Comparison of ENCODE assay signal across 10 cellular contexts in the genomic region with DNA sequence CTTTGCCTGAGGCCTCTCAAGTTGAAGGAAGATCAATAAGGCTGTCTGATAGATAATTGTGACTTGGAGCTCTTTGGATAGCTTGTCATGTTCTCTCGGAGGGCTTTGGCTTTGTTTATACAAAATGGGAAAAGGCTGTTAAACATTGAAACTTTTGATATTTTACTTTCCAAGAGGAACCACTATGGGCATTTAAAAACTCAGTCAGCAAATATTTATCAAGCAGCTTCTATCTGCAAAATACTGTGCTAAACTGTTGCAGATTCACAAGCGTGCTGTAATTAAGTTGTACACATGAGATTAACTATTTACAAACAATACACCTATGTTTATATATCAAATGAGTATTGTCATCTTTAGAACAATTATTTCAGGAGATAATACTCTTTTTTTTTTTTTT. TPM values are rescaled to one million over a fixed set of nuclear protein-coding genes. Genes with fewer than 3 reads are reported as not detected.
A peak's percentile ranks its signal among the peaks of the same experiment; 100 is the strongest.
DNase-seq lines count a peak whose midpoint lies in the region; ATAC-seq and TF ChIP-seq lines count a peak whose summit lies in the region.
"Had no signal": no experiment of that assay in that cellular context is flagged by ENCODE, and none has a peak within 500 bp of the region (broad histone marks: within the 10 kb centered on the region; RNA-seq: fewer than 3 reads in every experiment).

No MANE protein-coding gene starts in this region.

- H2BK12ac ChIP-seq in neuronal stem cell (ENCODE audit: low read length): no peak overlapping the region

- POLR2A ChIA-PET in MCF 10A (lab: Yijun Ruan, JAX): interaction anchor here (0.7 to 2.1 kb wide), 8 partner anchors 8 to 148 kb away, joined by 3 to 5 read pairs (median 4); no protein-coding TSS in a partner anchor

- H3K79me1 ChIP-seq in neuronal stem cell (ENCODE audit: low read depth, low read length): peaks cover 2% of the 10 kb centered on the region

- no peak overlapping the region for H2BK5ac ChIP-seq in neuronal stem cell (ENCODE audit: low read length)

- no peaks in the 10 kb centered on the region for H3K27me3 ChIP-seq in CD4-positive, CD25-positive, alpha-beta regulatory T cell (ENCODE audit: control insufficient read depth, insufficient read depth, low read length)
- H3K27me3 ChIP-seq in Loucy (ENCODE audit: insufficient read depth, low read length, poor library complexity, severe bottlenecking) (no peaks in the 10 kb centered on the region), neuronal stem cell (ENCODE audit: control insufficient read depth in 3 of 3, insufficient read depth in 3 of 3, low read depth in 1 of 3, low read length in 3 of 3) (no peaks in the 10 kb centered on the region), SJCRH30 (no peaks in the 10 kb centered on the region)

- no peak overlapping the region for H3K4ac ChIP-seq in neuronal stem cell (ENCODE audit: low read length)

- H3K9ac ChIP-seq in Loucy (ENCODE audit: low read depth, low read length, poor library complexity, severe bottlenecking) (peak overlapping the region; percentile 38), neuronal stem cell (ENCODE audit: low read depth, low read length, poor library complexity) (no peak overlapping the region)

- H3K27ac ChIP-seq in CD4-positive, CD25-positive, alpha-beta regulatory T cell (ENCODE audit: insufficient read depth, low read length, poor library complexity, severe bottlenecking): peak overlapping the region; percentile 35
- H3K27ac ChIP-seq in neuronal stem cell (replicated peaks; ENCODE audit: low read length) (no peak overlapping the region), SJCRH30 (no peak overlapping the region)

- no peak overlapping the region for H3K18ac ChIP-seq in neuronal stem cell (ENCODE audit: low read length)

- H3K4me2 ChIP-seq in Loucy (ENCODE audit: low read depth, low read length, poor library complexity, severe bottlenecking) (peak overlapping the region; percentile 67), neuronal stem cell (ENCODE audit: insufficient read depth, low read length, poor library complexity, severe bottlenecking) (no peak overlapping the region)

- H2BK15ac ChIP-seq in neuronal stem cell (ENCODE audit: low read length): no peak overlapping the region

- TF ChIP-seq CTCF in Loucy (conservative IDR thresholded peaks at IDR 0.05; ENCODE audit: low read length): no peak
- TF ChIP-seq CTCF in MCF 10A (IDR thresholded peaks at IDR 0.05; ENCODE audit: unreplicated experiment): no peak

- H3K27ac Mint-ChIP-seq in CD4-positive, CD25-positive, alpha-beta regulatory T cell: peak overlapping the region; percentile 91 to 96 (median 94)
- peak overlapping the region; percentile 75 for H3K27ac Mint-ChIP-seq in MCF 10A (ENCODE audit: low read depth, unreplicated experiment)

- no peaks in the 10 kb centered on the region for H3K36me3 ChIP-seq in CD4-positive, CD25-positive, alpha-beta regulatory T cell (ENCODE audit: control insufficient read depth, insufficient read depth, low read length)
- H3K36me3 ChIP-seq in Loucy (ENCODE audit: insufficient read depth, low read length): no peaks in the 10 kb centered on the region
- H3K36me3 ChIP-seq in neuronal stem cell (replicated peaks in 1 of 2; ENCODE audit: control insufficient read depth in 2 of 2, insufficient read depth in 2 of 2, low read length in 2 of 2): peaks cover 0 to 1% of the 10 kb centered on the region in 2 donors
- H3K36me3 ChIP-seq in SJCRH30: no peaks in the 10 kb centered on the region

- peaks cover 4% of the 10 kb centered on the region for H3F3A ChIP-seq in Loucy (ENCODE audit: low read depth)

- H3K9me3 ChIP-seq in CD4-positive, CD25-positive, alpha-beta regulatory T cell (ENCODE audit: control insufficient read depth in 2 of 2, low read length in 2 of 2): peaks cover 0 to 1% of the 10 kb centered on the region in 2 experiments
- H3K9me3 ChIP-seq in Loucy (ENCODE audit: insufficient read depth, low read depth, low read length): no peaks in the 10 kb centered on the region
- H3K9me3 ChIP-seq in neuronal stem cell (replicated peaks in 1 of 2; ENCODE audit: control insufficient read depth in 2 of 2, insufficient read depth in 1 of 2, low read depth in 1 of 2, low read length in 2 of 2): no peaks in the 10 kb centered on the region
- no peaks in the 10 kb centered on the region for H3K9me3 ChIP-seq in SJCRH30 (replicated peaks)

- DNase-seq in CD4-positive, CD25-positive, alpha-beta regulatory T cell: no peak
- no peak for DNase-seq in MCF 10A (ENCODE audit: unreplicated experiment)
- DNase-seq in neuronal stem cell (ENCODE audit: low spot score): no peak
- DNase-seq in NK-92 treated with Interleukin-12 subunit alpha and Interleukin-12 subunit beta, amount 100 ng/mL, for 24 hours (lab: John Stamatoyannopoulos, UW): no peak
- DNase-seq in NCI-H146 treated with DMSO at 0.1 percent for 48 hours (lab: John Stamatoyannopoulos, UW; ENCODE audit: unreplicated experiment): no peak
- no peak for DNase-seq in SJCRH30
- DNase-seq: NCI-H1092, NCI-H82 had no signal

- H3K4me3 ChIP-seq in CD4-positive, CD25-positive, alpha-beta regulatory T cell (ENCODE audit: low read depth, low read length): no peak overlapping the region
- H3K4me3 ChIP-seq in Loucy (ENCODE audit: low read length, poor library complexity, severe bottlenecking) (peak overlapping the region; percentile 41), neuronal stem cell (ENCODE audit: low read length in 2 of 2) (no peak overlapping the region), SJCRH30 (no peak overlapping the region)

- no TSS peak for BruUV-seq in MCF 10A (replicated peaks; lab: Mats Ljungman, UMichigan)

- intact Hi-C loops in MCF 10A (cut with micrococcal nuclease): no loop called here

- no peak overlapping the region for H3K14ac ChIP-seq in neuronal stem cell (ENCODE audit: low read length)

- H4K91ac ChIP-seq in neuronal stem cell (ENCODE audit: low read depth, low read length, poor library complexity): no peak overlapping the region

- H3K27me3 Mint-ChIP-seq in CD4-positive, CD25-positive, alpha-beta regulatory T cell: no peaks in the 10 kb centered on the region
- no peaks in the 10 kb centered on the region for H3K27me3 Mint-ChIP-seq in MCF 10A (ENCODE audit: insufficient read depth, unreplicated experiment)

- H3K4me1 Mint-ChIP-seq in CD4-positive, CD25-positive, alpha-beta regulatory T cell: peaks cover 22 to 73% (median 53%) of the 10 kb centered on the region in 4 donors
- peaks cover 27% of the 10 kb centered on the region for H3K4me1 Mint-ChIP-seq in MCF 10A (ENCODE audit: insufficient read depth, unreplicated experiment)

- H3K9me3 Mint-ChIP-seq in CD4-positive, CD25-positive, alpha-beta regulatory T cell: peaks cover 0 to 4% (median 0%) of the 10 kb centered on the region in 7 donors
- no peaks in the 10 kb centered on the region for H3K9me3 Mint-ChIP-seq in MCF 10A (ENCODE audit: unreplicated experiment)

- H2AFZ ChIP-seq in Loucy (ENCODE audit: low read length) (no peak overlapping the region), neuronal stem cell (ENCODE audit: low read length) (peak overlapping the region; percentile 40)

- H2BK120ac ChIP-seq in neuronal stem cell (ENCODE audit: low read depth, low read length): no peak overlapping the region

- peak overlapping the region in 3 of 4 donors; percentile 28 to 57 (median 46) for H3K4me3 Mint-ChIP-seq in CD4-positive, CD25-positive, alpha-beta regulatory T cell
- no peak overlapping the region for H3K4me3 Mint-ChIP-seq in MCF 10A (ENCODE audit: unreplicated experiment)

- no peak overlapping the region for H3K23ac ChIP-seq in neuronal stem cell (ENCODE audit: low read depth, low read length, poor library complexity)

- peaks cover 38% of the 10 kb centered on the region for H3K4me1 ChIP-seq in CD4-positive, CD25-positive, alpha-beta regulatory T cell (ENCODE audit: control insufficient read depth, insufficient read depth, low read length, poor library complexity, severe bottlenecking)
- H3K4me1 ChIP-seq in Loucy (ENCODE audit: insufficient read depth, low read length, poor library complexity, severe bottlenecking): peaks cover 71% of the 10 kb centered on the region
- no peaks in the 10 kb centered on the region for H3K4me1 ChIP-seq in neuronal stem cell (ENCODE audit: control insufficient read depth in 2 of 2, insufficient read depth in 1 of 2, low read depth in 1 of 2, low read length in 2 of 2)
- peaks cover 16% of the 10 kb centered on the region for H3K4me1 ChIP-seq in SJCRH30

- CTCF ChIA-PET in MCF 10A (lab: Yijun Ruan, JAX): interaction anchor here (0.6 to 0.7 kb wide), 4 partner anchors 38 to 1313 kb away, joined by 3 to 7 read pairs (median 4); no protein-coding TSS in a partner anchor

- no peaks in the 10 kb centered on the region for H4K20me1 ChIP-seq in Loucy (ENCODE audit: insufficient read depth, low read length, poor library complexity, severe bottlenecking)

- no peaks in the 10 kb centered on the region for H3K9me2 ChIP-seq in Loucy (replicated peaks; ENCODE audit: low read depth, low read length)

- no peaks in the 10 kb centered on the region for H3K79me2 ChIP-seq in Loucy (ENCODE audit: insufficient read depth, low read length)

- peaks cover 3% of the 10 kb centered on the region for H3K36me3 Mint-ChIP-seq in CD4-positive, CD25-positive, alpha-beta regulatory T cell
- H3K36me3 Mint-ChIP-seq in MCF 10A (ENCODE audit: insufficient read depth, unreplicated experiment): no peaks in the 10 kb centered on the region

- WGBS in neuronal stem cell (ENCODE audit: extremely low coverage in 2 of 2, insufficient read length in 2 of 2, insufficient replicate concordance in 1 of 2), 2 donors: no CpG with 5 or more reads among the region's 2 CpGs

- no peak overlapping the region for H4K8ac ChIP-seq in neuronal stem cell (ENCODE audit: low read depth, low read length)

- no peak for ATAC-seq in CD4-positive, CD25-positive, alpha-beta regulatory T cell (ENCODE audit: low read depth in 2 of 2)
- no peak for ATAC-seq in GM19324 (IDR thresholded peaks at IDR 0.05; ENCODE audit: low FRiP score, unreplicated experiment)

- no peak overlapping the region for H2AK5ac ChIP-seq in neuronal stem cell (ENCODE audit: low read depth, low read length)

RNA-seq across cellular contexts. Expression of gene SORL1, which starts 34.5 kb away (rescaled TPM):
- total RNA-seq in CD4-positive, CD25-positive, alpha-beta regulatory T cell: 441 TPM
- polyA plus RNA-seq in CD4-positive, CD25-positive, alpha-beta regulatory T cell: 100 to 1,000 TPM; 143 to 169 (median 162) TPM
- 5.9 and 6.2 TPM in 2 replicates for total RNA-seq in MCF 10A (2022)
- polyA plus RNA-seq in neuronal stem cell (2013, experiment 1 of 2): 6.7 TPM
- 6.7 TPM for polyA plus RNA-seq in neuronal stem cell (2013, experiment 2 of 2)
- total RNA-seq in SJCRH30 (2014; rRNA removed; shearing (Covaris generic)): 0.10 TPM in 1 of 2 replicates, not detected in the other

Comparison
In these comparisons a context has a peak if more than half of its experiments do, and no peak if none do; other contexts are left out.
1. RNA of gene SORL1, which starts 34.5 kb away (total RNA-seq): 441 TPM in CD4-positive, CD25-positive, alpha-beta regulatory T cell (single experiment); 5.9 to 6.2 TPM in MCF 10A and 0.10 TPM in SJCRH30; every median in the first group is over 10 times any median in the second.